In genomic region chr17:57033296-57033695, GRCh38 we compare ENCODE assay signal across 10 cellular contexts. TPM values are rescaled to one million over a fixed set of nuclear protein-coding genes. Genes with fewer than 3 reads are reported as not detected.
DNase-seq lines count a peak whose midpoint lies in the region; ATAC-seq and TF ChIP-seq lines count a peak whose summit lies in the region.
"Had no signal": no experiment of that assay in that cellular context is flagged by ENCODE, and none has a peak within 500 bp of the region (broad histone marks: within the 10 kb centered on the region; RNA-seq: fewer than 3 reads in every experiment).

No MANE protein-coding gene starts in this region.

- no peak overlapping the region for H3K27ac Mint-ChIP-seq in GM23338
- no peak overlapping the region for H3K27ac Mint-ChIP-seq in stimulated activated naive CD8-positive, alpha-beta T cell treated with anti-CD3 and anti-CD28 coated beads, Interleukin-15, amount 100 ng/mL, for 72 hours
- H3K27ac Mint-ChIP-seq: brain had no signal

- peaks cover 5% of the 10 kb centered on the region; the same call in 1 of the 2 replicates for H3K4me1 ChIP-seq in GM23338 (ENCODE audit: insufficient read depth)
- peaks cover 0 to 41% (median 13%) of the 10 kb centered on the region in 12 donors for H3K4me1 ChIP-seq in heart left ventricle
- H3K4me1 ChIP-seq in sigmoid colon, result peaks cover 0 to 61% (median 32%) of the 10 kb centered on the region in 4 donors

- peaks cover 1% of the 10 kb centered on the region; the same call in 1 of the 2 replicates for H3K36me3 ChIP-seq in GM23338 (ENCODE audit: insufficient read depth)
- no peaks in the 10 kb centered on the region for H3K36me3 ChIP-seq in heart left ventricle
- no peaks in the 10 kb centered on the region for H3K36me3 ChIP-seq in sigmoid colon

- peaks cover 25% of the 10 kb centered on the region for H3K9me3 Mint-ChIP-seq in GM23338
- H3K9me3 Mint-ChIP-seq in stimulated activated naive CD8-positive, alpha-beta T cell treated with anti-CD3 and anti-CD28 coated beads, Interleukin-15, amount 100 ng/mL, for 72 hours, result peaks cover 0 to 5% of the 10 kb centered on the region in 2 donors

- H3K4me3 Mint-ChIP-seq in GM23338, result no peak overlapping the region
- H3K4me3 Mint-ChIP-seq in stimulated activated naive CD8-positive, alpha-beta T cell treated with anti-CD3 and anti-CD28 coated beads, Interleukin-15, amount 100 ng/mL, for 72 hours, result no peak overlapping the region
- H3K4me3 Mint-ChIP-seq: brain had no signal

- intact Hi-C loops in heart left ventricle (cut with DNase I) (loop anchor here in 4 of 10 donors (1.0 to 5.0 kb wide), 4 partner anchors 52 to 74 kb away; partner anchors contain the start of gene AKAP1 (in 2 of the 4)), sigmoid colon (cut with DNase I) (loop anchor here (5.0 kb wide), 1 partner anchor 54 kb away; the partner anchor contains the start of gene AKAP1)

- H3K4me1 Mint-ChIP-seq in GM23338, result peaks cover 18% of the 10 kb centered on the region
- H3K4me1 Mint-ChIP-seq in stimulated activated naive CD8-positive, alpha-beta T cell treated with anti-CD3 and anti-CD28 coated beads, Interleukin-15, amount 100 ng/mL, for 72 hours, result no peaks in the 10 kb centered on the region

- H4K20me1 ChIP-seq in GM23338 (replicated peaks; ENCODE audit: insufficient read depth), result no peaks in the 10 kb centered on the region

- H3K27me3 ChIP-seq in GM23338 (ENCODE audit: insufficient read depth) (no peaks in the 10 kb centered on the region), heart left ventricle (peaks cover 0 to 11% (median 0%) of the 10 kb centered on the region in 9 donors), sigmoid colon (no peaks in the 10 kb centered on the region)

- peak; percentile 44 for ATAC-seq in GM23338
- ATAC-seq in heart left ventricle, result peak; percentile 64 to 90 (median 79)
- ATAC-seq in HG02973 (IDR thresholded peaks at IDR 0.05; ENCODE audit: unreplicated experiment), result no peak
- ATAC-seq in stimulated activated naive CD8-positive, alpha-beta T cell treated with anti-CD3 and anti-CD28 coated beads, Interleukin-15, amount 100 ng/mL, for 72 hours, result no peak

- TF ChIP-seq EP300 in sigmoid colon (IDR thresholded peaks at IDR 0.05), result no peak

- no peak overlapping the region for H3K4me2 ChIP-seq in GM23338

- WGBS in heart left ventricle, 4 donors, result 13 to 18% (median 16%) methylated on average over 3 of the region's 3 CpGs
- WGBS in sigmoid colon, 2 donors, result 8 to 32% methylated on average over 3 of the region's 3 CpGs

- H3K9me3 ChIP-seq in heart left ventricle, result peaks cover 0 to 3% (median 0%) of the 10 kb centered on the region in 12 donors
- no peaks in the 10 kb centered on the region for H3K9me3 ChIP-seq in sigmoid colon

- H3K27ac ChIP-seq in GM23338 (ENCODE audit: low read depth) (no peak overlapping the region; the same call in 1 of the 2 replicates), heart left ventricle (peak overlapping the region; percentile 43 to 95 (median 84)), sigmoid colon (peak overlapping the region; percentile 81 to 87 (median 84))

- no peaks in the 10 kb centered on the region for H3K79me2 ChIP-seq in GM23338 (replicated peaks; ENCODE audit: insufficient read depth)

- TF ChIP-seq CTCF in GM23338 (conservative IDR thresholded peaks at IDR 0.05; ENCODE audit: low read depth in 2 of 2) (no peak), heart left ventricle (IDR thresholded peaks at IDR 0.05) (no peak), sigmoid colon (IDR thresholded peaks at IDR 0.05) (no peak)

- H3K9me2 ChIP-seq in GM23338 (ENCODE audit: insufficient read depth), result no peaks in the 10 kb centered on the region

- no peaks in the 10 kb centered on the region for H3F3A ChIP-seq in GM23338 (replicated peaks; ENCODE audit: low read depth)

- DNase-seq in GM23338 (ENCODE audit: low spot score) (no peak), NCI-H510A (lab: John Stamatoyannopoulos, UW) (peak; percentile 91), heart left ventricle (peak in 3 of 5 donors; percentile 44 to 49 (median 47)), sigmoid colon (no peak), hypothalamus (lab: John Stamatoyannopoulos, UW) (no peak), NCI-H2171 treated with DMSO at 0.1 percent for 48 hours (lab: John Stamatoyannopoulos, UW) (no peak)
- DNase-seq in stimulated activated naive CD8-positive, alpha-beta T cell treated with anti-CD3 and anti-CD28 coated beads, Interleukin-15, amount 100 ng/mL, for 72 hours, result no peak
- DNase-seq: NK-92 treated with Interleukin-12 subunit alpha and Interleukin-12 subunit beta, amount 100 ng/mL, for 24 hours had no signal

- TF ChIP-seq POLR2A in heart left ventricle (IDR thresholded peaks at IDR 0.05) (no peak), sigmoid colon (IDR thresholded peaks at IDR 0.05) (no peak)

- H3K36me3 Mint-ChIP-seq in GM23338 (ENCODE audit: low read depth), result peaks cover 11% of the 10 kb centered on the region
- H3K36me3 Mint-ChIP-seq: brain had no signal

- no peak overlapping the region for H2AFZ ChIP-seq in GM23338

- peaks cover 16% of the 10 kb centered on the region for H3K27me3 Mint-ChIP-seq in GM23338 (ENCODE audit: insufficient read depth, low read depth, poor library complexity)
- H3K27me3 Mint-ChIP-seq in stimulated activated naive CD8-positive, alpha-beta T cell treated with anti-CD3 and anti-CD28 coated beads, Interleukin-15, amount 100 ng/mL, for 72 hours, result peaks cover 24% of the 10 kb centered on the region

- no peak overlapping the region for H3K4me3 ChIP-seq in GM23338
- no peak overlapping the region for H3K4me3 ChIP-seq in heart left ventricle
- H3K4me3 ChIP-seq in sigmoid colon, result no peak overlapping the region

TF ChIP-seq in GM23338, 12 proteins besides CTCF, POLR2A, EP300 and RAD21 (continues in another document):
- TF ChIP-seq, protein P1, sequence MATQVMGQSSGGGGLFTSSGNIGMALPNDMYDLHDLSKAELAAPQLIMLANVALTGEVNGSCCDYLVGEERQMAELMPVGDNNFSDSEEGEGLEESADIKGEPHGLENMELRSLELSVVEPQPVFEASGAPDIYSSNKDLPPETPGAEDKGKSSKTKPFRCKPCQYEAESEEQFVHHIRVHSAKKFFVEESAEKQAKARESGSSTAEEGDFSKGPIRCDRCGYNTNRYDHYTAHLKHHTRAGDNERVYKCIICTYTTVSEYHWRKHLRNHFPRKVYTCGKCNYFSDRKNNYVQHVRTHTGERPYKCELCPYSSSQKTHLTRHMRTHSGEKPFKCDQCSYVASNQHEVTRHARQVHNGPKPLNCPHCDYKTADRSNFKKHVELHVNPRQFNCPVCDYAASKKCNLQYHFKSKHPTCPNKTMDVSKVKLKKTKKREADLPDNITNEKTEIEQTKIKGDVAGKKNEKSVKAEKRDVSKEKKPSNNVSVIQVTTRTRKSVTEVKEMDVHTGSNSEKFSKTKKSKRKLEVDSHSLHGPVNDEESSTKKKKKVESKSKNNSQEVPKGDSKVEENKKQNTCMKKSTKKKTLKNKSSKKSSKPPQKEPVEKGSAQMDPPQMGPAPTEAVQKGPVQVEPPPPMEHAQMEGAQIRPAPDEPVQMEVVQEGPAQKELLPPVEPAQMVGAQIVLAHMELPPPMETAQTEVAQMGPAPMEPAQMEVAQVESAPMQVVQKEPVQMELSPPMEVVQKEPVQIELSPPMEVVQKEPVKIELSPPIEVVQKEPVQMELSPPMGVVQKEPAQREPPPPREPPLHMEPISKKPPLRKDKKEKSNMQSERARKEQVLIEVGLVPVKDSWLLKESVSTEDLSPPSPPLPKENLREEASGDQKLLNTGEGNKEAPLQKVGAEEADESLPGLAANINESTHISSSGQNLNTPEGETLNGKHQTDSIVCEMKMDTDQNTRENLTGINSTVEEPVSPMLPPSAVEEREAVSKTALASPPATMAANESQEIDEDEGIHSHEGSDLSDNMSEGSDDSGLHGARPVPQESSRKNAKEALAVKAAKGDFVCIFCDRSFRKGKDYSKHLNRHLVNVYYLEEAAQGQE (IDR thresholded peaks at IDR 0.05; ENCODE audit: unreplicated experiment), result no peak
- TF ChIP-seq CREB1 (CRISPR knock-in tag; IDR thresholded peaks at IDR 0.05; ENCODE audit: low read depth), result no peak
- TF ChIP-seq ZNF331 (CRISPR knock-in tag; IDR thresholded peaks at IDR 0.05; ENCODE audit: low read depth), result no peak
- no peak for TF ChIP-seq EZH2 (IDR thresholded peaks at IDR 0.05; ENCODE audit: low read depth, unreplicated experiment)
- no peak for TF ChIP-seq POLR2AphosphoS5 (IDR thresholded peaks at IDR 0.05; ENCODE audit: low read depth)

RNA-seq across cellular contexts. Expression of gene AKAP1, which starts 51.8 kb away (rescaled TPM):
- total RNA-seq in GM23338 (2014; rRNA removed; shearing (Covaris generic)), result 34.9 and 45.9 TPM in 2 replicates
- polyA plus RNA-seq in GM23338 (2016; fragmentation: Nextera tagmentation; extraction: Ambion mirVana) (19.6 and 23.4 TPM in 2 replicates), heart left ventricle (10 to 100 TPM; 55.8 to 63.4 TPM), sigmoid colon (10 to 100 TPM; 12.7 to 75.3 (median 16.2) TPM)
- total RNA-seq in heart left ventricle (100 to 1,000 TPM in 8 of 9 donors, 10 to 100 TPM in 1; 77.4 to 240 (median 133) TPM), sigmoid colon (100 to 1,000 TPM in 3 of 4 donors, 10 to 100 TPM in 1; 78.9 to 126 (median 108) TPM)

RNA-seq across cellular contexts. Expression of gene SCPEP1, which starts 55.4 kb away (rescaled TPM):
- 52.1 and 55.0 TPM in 2 replicates for total RNA-seq in GM23338 (2014; rRNA removed; shearing (Covaris generic))
- polyA plus RNA-seq in GM23338 (2016; fragmentation: Nextera tagmentation; extraction: Ambion mirVana), result 46.6 and 52.6 TPM in 2 replicates
- total RNA-seq in heart left ventricle, result 100 to 1,000 TPM in 1 of 9 donors, 10 to 100 TPM in 8; 39.8 to 162 (median 58.0) TPM
- 10 to 100 TPM; 31.9 to 99.7 TPM for polyA plus RNA-seq in heart left ventricle
- 100 to 1,000 TPM in 1 of 4 donors, 10 to 100 TPM in 3; 77.8 to 141 (median 85.6) TPM for total RNA-seq in sigmoid colon
- polyA plus RNA-seq in sigmoid colon, result 10 to 100 TPM; 19.8 to 39.7 (median 31.4) TPM

Comparison
In these comparisons a context has a peak if more than half of its experiments do, and no peak if none do; other contexts are left out.
1. ATAC-seq: peak in GM23338 (single experiment) and heart left ventricle (4 of 4); none in HG02973 (single experiment) and stimulated activated naive CD8-positive, alpha-beta T cell treated with anti-CD3 and anti-CD28 coated beads, Interleukin-15, amount 100 ng/mL, for 72 hours (single experiment).
2. DNase-seq: peak in NCI-H510A (single experiment) and heart left ventricle (3 of 5); none in GM23338 (single experiment), sigmoid colon (single experiment), hypothalamus (0 of 51), NCI-H2171 treated with DMSO at 0.1 percent for 48 hours (single experiment) and stimulated activated naive CD8-positive, alpha-beta T cell treated with anti-CD3 and anti-CD28 coated beads, Interleukin-15, amount 100 ng/mL, for 72 hours (0 of 2).